ENCODE assay signal across 10 cellular contexts in the genomic region with DNA sequence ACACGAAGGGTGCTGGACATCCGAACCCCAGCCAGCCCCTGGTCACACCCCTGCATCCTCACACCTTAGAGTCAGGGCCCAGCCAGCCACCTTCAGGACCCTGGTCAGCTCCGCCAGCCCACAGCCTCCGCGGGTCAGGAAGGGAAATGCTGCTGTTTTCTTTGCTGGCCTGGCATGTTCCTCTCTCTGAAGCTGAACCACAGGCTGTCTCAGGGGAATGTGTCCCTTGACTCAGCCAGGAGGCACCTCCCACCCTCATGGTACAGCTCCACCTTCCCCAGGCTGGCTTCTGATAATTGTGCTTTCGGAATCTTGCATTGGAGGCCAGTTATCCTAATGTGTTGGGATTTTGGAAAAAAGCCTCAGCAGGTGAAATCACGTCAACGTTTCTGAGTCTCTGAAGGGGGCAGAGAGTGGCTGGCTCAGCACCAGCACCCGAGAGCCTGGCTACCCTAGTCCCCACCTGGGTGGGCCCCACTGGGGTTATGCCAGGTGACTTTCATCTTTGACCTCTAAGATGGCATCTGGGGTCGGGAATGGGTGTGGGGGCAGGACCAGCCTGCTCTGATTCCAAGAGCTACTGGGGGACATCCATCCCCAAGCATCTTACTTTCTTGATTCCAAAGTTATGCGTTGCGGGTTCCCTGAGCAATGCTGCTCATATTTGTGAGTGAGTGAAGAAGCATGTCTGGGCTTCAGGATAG. TPM values are rescaled to one million over a fixed set of nuclear protein-coding genes. Genes with fewer than 3 reads are reported as not detected.
DNase-seq lines count a peak whose midpoint lies in the region; ATAC-seq and TF ChIP-seq lines count a peak whose summit lies in the region.
"Had no signal": no experiment of that assay in that cellular context is flagged by ENCODE, and none has a peak within 500 bp of the region (broad histone marks: within the 10 kb centered on the region; RNA-seq: fewer than 3 reads in every experiment).

No MANE protein-coding gene starts in this region.

- TF ChIP-seq CTCF in cardiac muscle cell (IDR thresholded peaks at IDR 0.05; ENCODE audit: low read depth, low read length), result no peak
- TF ChIP-seq CTCF in left ventricle myocardium inferior (IDR thresholded peaks at IDR 0.05; ENCODE audit: borderline replicate concordance), result no peak
- no peak for TF ChIP-seq CTCF in RWPE2 (IDR thresholded peaks at IDR 0.05; ENCODE audit: poor library complexity, severe bottlenecking)
- TF ChIP-seq CTCF in type B pancreatic cell (conservative IDR thresholded peaks at IDR 0.05), result no peak

- H3K9me3 ChIP-seq in cardiac muscle cell (ENCODE audit: low read depth) (no peaks in the 10 kb centered on the region), left ventricle myocardium inferior (replicated peaks) (no peaks in the 10 kb centered on the region), RWPE2 (ENCODE audit: severe bottlenecking) (no peaks in the 10 kb centered on the region)
- H3K9me3 ChIP-seq in CD4-positive, alpha-beta memory T cell (ENCODE audit: control insufficient read depth in 1 of 2, low read length in 2 of 2), result no peaks in the 10 kb centered on the region

- H3K4me1 Mint-ChIP-seq in type B pancreatic cell (ENCODE audit: unreplicated experiment), result no peaks in the 10 kb centered on the region
- H3K4me1 Mint-ChIP-seq in CD4-positive, alpha-beta memory T cell, result peaks cover 0 to 4% (median 0%) of the 10 kb centered on the region in 4 donors

- no peaks in the 10 kb centered on the region for H3K9me3 Mint-ChIP-seq in type B pancreatic cell
- H3K9me3 Mint-ChIP-seq in CD4-positive, alpha-beta memory T cell, result no peaks in the 10 kb centered on the region

- H3K4me3 ChIP-seq in cardiac muscle cell (no peak overlapping the region), left ventricle myocardium inferior (no peak overlapping the region), RWPE2 (ENCODE audit: severe bottlenecking) (no peak overlapping the region)
- H3K4me3 ChIP-seq in CD4-positive, alpha-beta memory T cell (ENCODE audit: low read length in 2 of 2), result no peak overlapping the region

- DNase-seq in cardiac muscle cell (ENCODE audit: low read depth in 1 of 2, low spot score in 1 of 2) (peak; percentile 45 to 84), left ventricle myocardium inferior (no peak), RWPE2 (ENCODE audit: low spot score) (peak; percentile 42), iPS-NIHi11 (ENCODE audit: low spot score) (peak; percentile 91), type B pancreatic cell (ENCODE audit: extremely low spot score, unreplicated experiment) (no peak)
- no peak for DNase-seq in CD4-positive, alpha-beta memory T cell
- no peak for DNase-seq in NK-92 treated with Interleukin-12 subunit alpha and Interleukin-12 subunit beta, amount 100 ng/mL, for 24 hours (lab: John Stamatoyannopoulos, UW)
- DNase-seq: NCI-H345 had no signal

- H3K4me1 ChIP-seq in cardiac muscle cell (ENCODE audit: low read depth) (no peaks in the 10 kb centered on the region), left ventricle myocardium inferior (peaks cover 21% of the 10 kb centered on the region), RWPE2 (ENCODE audit: insufficient read depth, poor library complexity, severe bottlenecking) (no peaks in the 10 kb centered on the region)
- no peaks in the 10 kb centered on the region for H3K4me1 ChIP-seq in CD4-positive, alpha-beta memory T cell (ENCODE audit: insufficient read depth, low read length)

- intact Hi-C loops in left ventricle myocardium inferior (cut with micrococcal nuclease), result no loop called here
- intact Hi-C loops in CD4-positive, alpha-beta memory T cell (cut with micrococcal nuclease), result no loop called here

- POLR2A ChIA-PET in CD4-positive, alpha-beta memory T cell (lab: Charles Lee; ENCODE audit: partially characterized antibody), result no interaction called here

- H3K36me3 ChIP-seq in cardiac muscle cell (no peaks in the 10 kb centered on the region), left ventricle myocardium inferior (no peaks in the 10 kb centered on the region), RWPE2 (ENCODE audit: low read depth) (no peaks in the 10 kb centered on the region)
- no peaks in the 10 kb centered on the region for H3K36me3 ChIP-seq in CD4-positive, alpha-beta memory T cell (ENCODE audit: insufficient read depth, low read length)

- H3K27ac ChIP-seq in cardiac muscle cell, result no peak overlapping the region
- no peak overlapping the region for H3K27ac ChIP-seq in left ventricle myocardium inferior (replicated peaks)
- no peak overlapping the region for H3K27ac ChIP-seq in RWPE2 (ENCODE audit: poor library complexity, severe bottlenecking)
- no peak overlapping the region for H3K27ac ChIP-seq in CD4-positive, alpha-beta memory T cell (ENCODE audit: low read depth, low read length)

- H3K27me3 Mint-ChIP-seq in type B pancreatic cell, result peaks cover 75% of the 10 kb centered on the region
- H3K27me3 Mint-ChIP-seq in CD4-positive, alpha-beta memory T cell, result peaks cover 17 to 31% of the 10 kb centered on the region in 2 donors

- H3K27ac Mint-ChIP-seq in type B pancreatic cell, result no peak overlapping the region
- H3K27ac Mint-ChIP-seq in CD4-positive, alpha-beta memory T cell, result no peak overlapping the region

- peak overlapping the region; percentile 60 for H3K4me3 Mint-ChIP-seq in type B pancreatic cell
- H3K4me3 Mint-ChIP-seq in CD4-positive, alpha-beta memory T cell, result no peak overlapping the region

- H3K27me3 ChIP-seq in cardiac muscle cell (peaks cover 30% of the 10 kb centered on the region), left ventricle myocardium inferior (ENCODE audit: low read depth) (peaks cover 74% of the 10 kb centered on the region), RWPE2 (ENCODE audit: insufficient read depth, poor library complexity, severe bottlenecking) (peaks cover 52% of the 10 kb centered on the region)
- no peaks in the 10 kb centered on the region for H3K27me3 ChIP-seq in CD4-positive, alpha-beta memory T cell (ENCODE audit: insufficient read depth, low read length)

- ATAC-seq in RWPE2 (ENCODE audit: low read depth), result no peak
- ATAC-seq in GM18520 (IDR thresholded peaks at IDR 0.05; ENCODE audit: unreplicated experiment), result no peak

- CTCF ChIA-PET in CD4-positive, alpha-beta memory T cell (lab: Charles Lee; ENCODE audit: partially characterized antibody), result no interaction called here

- H3K36me3 Mint-ChIP-seq in type B pancreatic cell, result no peaks in the 10 kb centered on the region
- H3K36me3 Mint-ChIP-seq in CD4-positive, alpha-beta memory T cell, result no peaks in the 10 kb centered on the region

RNA-seq across cellular contexts. Expression of a gene that starts 9.8 kb away (rescaled TPM):
- total RNA-seq in cardiac muscle cell (2.4 and 6.3 TPM in 2 replicates), left ventricle myocardium inferior (10.0 TPM), type B pancreatic cell (ENCODE audit: low replicate concordance) (8.0 and 9.7 TPM in 2 replicates)
- 3.8 and 4.0 TPM in 2 replicates for polyA plus RNA-seq in cardiac muscle cell
- not detected for total RNA-seq in CD4-positive, alpha-beta memory T cell
- not detected for polyA plus RNA-seq in CD4-positive, alpha-beta memory T cell
- total RNA-seq: epithelial cell of proximal tubule had no signal

Comparison
In these comparisons a context has a peak if more than half of its experiments do, and no peak if none do; other contexts are left out.
1. DNase-seq: peak in cardiac muscle cell (2 of 2), RWPE2 (single experiment) and iPS-NIHi11 (single experiment); none in left ventricle myocardium inferior (single experiment), type B pancreatic cell (single experiment), CD4-positive, alpha-beta memory T cell (0 of 5) and NK-92 treated with Interleukin-12 subunit alpha and Interleukin-12 subunit beta, amount 100 ng/mL, for 24 hours (single experiment).